ENCODE assay signal across 1 cellular context in genomic region chr4:3861720-3862639, GRCh38.
TF ChIP-seq lines count a peak whose summit lies in the region.

No MANE protein-coding gene starts in this region.

TF ChIP-seq in GM23338, 12 proteins besides CTCF, POLR2A, EP300 and RAD21:
- TF ChIP-seq REST (IDR thresholded peaks at IDR 0.05; ENCODE audit: unreplicated experiment) (no peak), ZNF331 (CRISPR knock-in tag; IDR thresholded peaks at IDR 0.05; ENCODE audit: low read depth) (no peak), CREB1 (CRISPR knock-in tag; IDR thresholded peaks at IDR 0.05; ENCODE audit: low read depth) (no peak), JUNB (IDR thresholded peaks at IDR 0.05; ENCODE audit: unreplicated experiment) (no peak), EZH2 (IDR thresholded peaks at IDR 0.05; ENCODE audit: low read depth, unreplicated experiment) (no peak), EZH2phosphoT487 (IDR thresholded peaks at IDR 0.05; ENCODE audit: unreplicated experiment) (no peak), POLR2AphosphoS5 (IDR thresholded peaks at IDR 0.05; ENCODE audit: low read depth) (peak; percentile 74; the same call in 1 of the 2 replicates)
TF ChIP-seq in GM23338: peak in this region for 1.
